ENCODE assay signal across 10 cellular contexts in the genomic region with DNA sequence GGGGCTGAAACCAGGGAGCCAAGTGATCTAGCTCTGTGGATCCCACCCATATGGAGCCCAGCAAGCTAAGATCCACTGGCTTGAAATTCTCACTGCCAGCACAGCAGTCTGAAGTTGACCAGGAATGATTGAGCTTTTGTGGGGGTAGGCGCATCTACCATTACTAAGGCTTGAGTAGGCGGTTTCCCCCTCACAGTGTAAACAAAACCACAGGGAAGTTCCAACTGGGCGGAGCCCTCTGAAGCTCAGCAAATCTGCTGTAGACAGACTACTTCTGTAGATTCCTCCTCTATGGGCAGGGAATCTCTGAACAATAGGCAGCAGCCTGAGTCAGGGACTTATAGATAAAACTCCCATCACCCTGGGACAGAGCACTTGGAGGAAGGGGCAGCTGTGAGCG.
DNase-seq lines count a peak whose midpoint lies in the region; ATAC-seq and TF ChIP-seq lines count a peak whose summit lies in the region.
"Had no signal": no experiment of that assay in that cellular context is flagged by ENCODE, and none has a peak within 500 bp of the region (broad histone marks: within the 10 kb centered on the region; RNA-seq: fewer than 3 reads in every experiment).

No MANE protein-coding gene starts in this region.

- H3K27me3 ChIP-seq in esophagus squamous epithelium = no peaks in the 10 kb centered on the region

- H3K9me3 Mint-ChIP-seq in CD14-positive monocyte = peaks cover 4 to 19% (median 11%) of the 10 kb centered on the region in 7 donors

- DNase-seq in SW480 (ENCODE audit: low spot score) = peak; percentile 21
- peak; percentile 43 for DNase-seq in iris pigment epithelial cell (ENCODE audit: low read depth)
- no peak for DNase-seq in left lobe of liver (ENCODE audit: low spot score)
- DNase-seq in COR-L47 (lab: John Stamatoyannopoulos, UW) = no peak
- DNase-seq in esophagus squamous epithelium (lab: John Stamatoyannopoulos, UW) = no peak
- DNase-seq in CD14-positive monocyte (ENCODE audit: low spot score) = no peak
- DNase-seq: activated CD4-positive, alpha-beta T cell treated with anti-CD3 and anti-CD28 coated beads for 1 hour; midbrain had no signal

- ATAC-seq in GM18519 (IDR thresholded peaks at IDR 0.05; ENCODE audit: low FRiP score, unreplicated experiment) = peak; percentile 76
- peak; percentile 73 for ATAC-seq in HG02798 (IDR thresholded peaks at IDR 0.05; ENCODE audit: poor library complexity, unreplicated experiment)
- ATAC-seq in left lobe of liver = no peak

- WGBS in esophagus squamous epithelium, 2 donors = 57 to 62% methylated on average over 2 to 4 of the region's 4 CpGs

- H3K4me1 ChIP-seq in esophagus squamous epithelium = peaks cover 0 to 5% (median 0%) of the 10 kb centered on the region in 3 donors

- H3K27ac ChIP-seq in esophagus squamous epithelium = no peak overlapping the region

- no peaks in the 10 kb centered on the region for H3K9me3 ChIP-seq in esophagus squamous epithelium

- no peak for TF ChIP-seq CTCF in esophagus squamous epithelium (IDR thresholded peaks at IDR 0.05)
- TF ChIP-seq CTCF in CD14-positive monocyte (IDR thresholded peaks at IDR 0.05) = no peak

- H3K27me3 Mint-ChIP-seq in CD14-positive monocyte (ENCODE audit: low read depth in 3 of 3) = peaks cover 0 to 3% (median 0%) of the 10 kb centered on the region in 3 donors

- intact Hi-C loops in esophagus squamous epithelium (cut with DNase I) = no loop called here
- intact Hi-C loops in CD14-positive monocyte (cut with micrococcal nuclease) = no loop called here

- no peaks in the 10 kb centered on the region for H3K36me3 Mint-ChIP-seq in CD14-positive monocyte

- no peak overlapping the region for H3K4me3 Mint-ChIP-seq in CD14-positive monocyte

- no peaks in the 10 kb centered on the region for H3K36me3 ChIP-seq in esophagus squamous epithelium

- no peak for TF ChIP-seq POLR2A in esophagus squamous epithelium (IDR thresholded peaks at IDR 0.05)

- no peak overlapping the region for H3K4me3 ChIP-seq in esophagus squamous epithelium

- H3K27ac Mint-ChIP-seq in CD14-positive monocyte = no peak overlapping the region

- no peaks in the 10 kb centered on the region for H3K4me1 Mint-ChIP-seq in CD14-positive monocyte

Comparison
In these comparisons a context has a peak if more than half of its experiments do, and no peak if none do; other contexts are left out.
1. DNase-seq: peak in SW480 (single experiment) and iris pigment epithelial cell (single experiment); none in left lobe of liver (single experiment), COR-L47 (single experiment), esophagus squamous epithelium (single experiment) and CD14-positive monocyte (single experiment).